23 cellular contexts compared by ENCODE assay signal in the genomic region with DNA sequence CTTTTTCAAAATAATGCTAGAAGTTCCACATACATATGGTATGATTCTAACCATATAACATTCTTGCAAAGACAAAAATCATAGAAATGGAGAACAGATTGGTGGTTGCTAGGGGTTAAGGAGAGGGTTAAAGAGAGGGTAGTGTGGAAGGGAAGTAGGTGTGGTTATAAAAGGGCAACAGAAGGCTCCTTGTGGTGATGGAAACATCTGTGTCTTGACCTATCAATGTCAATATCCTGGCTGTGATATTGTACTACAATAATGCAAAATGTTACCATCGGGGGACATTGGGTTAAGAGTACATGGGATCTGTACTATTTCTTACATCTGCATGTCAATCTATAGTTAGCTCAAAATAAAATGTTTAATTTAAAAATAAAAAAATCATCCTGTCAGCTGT.
DNase-seq lines count a peak whose midpoint lies in the region; ATAC-seq, FAIRE-seq and TF ChIP-seq lines count a peak whose summit lies in the region.
"Had no signal": no experiment of that assay in that cellular context is flagged by ENCODE, and none has a peak within 500 bp of the region (broad histone marks: within the 10 kb centered on the region; RNA-seq: fewer than 3 reads in every experiment).

No MANE protein-coding gene starts in this region.

- no peaks in the 10 kb centered on the region for H3K9me3 ChIP-seq in endothelial cell of umbilical vein (replicated peaks; ENCODE audit: control insufficient read depth, insufficient read depth, low read length)
- H3K9me3 ChIP-seq: HAP-1 had no signal

- FAIRE-seq in endothelial cell of umbilical vein (lab: Jason Lieb, UNC), result no peak
- FAIRE-seq: A204.1, D721Med, G401.6, RCC 7860 had no signal

- no peaks in the 10 kb centered on the region for H3K27me3 ChIP-seq in endothelial cell of umbilical vein (ENCODE audit: control insufficient read depth in 2 of 2, insufficient read depth in 2 of 2, low read length in 2 of 2)
- H3K27me3 ChIP-seq: BLaER1 treated with 17β-estradiol and CSF1 and Interleukin-3, amounts not matched to agents 10 nM and 100 nM had no signal

- H3K79me2 ChIP-seq in endothelial cell of umbilical vein (ENCODE audit: control insufficient read depth, insufficient read depth, low read length), result peaks cover 15% of the 10 kb centered on the region

- no peaks in the 10 kb centered on the region for H3K36me3 Mint-ChIP-seq in activated CD8-positive, alpha-beta T cell treated with anti-CD3 and anti-CD28 coated beads for 36 hours (ENCODE audit: low read depth)
- no peaks in the 10 kb centered on the region for H3K36me3 Mint-ChIP-seq in activated CD8-positive, alpha-beta T cell treated with anti-CD3 and anti-CD28 coated beads, Interleukin-2, amount 10 ng/mL, durations not matched to agents 7 days and 5 days (ENCODE audit: low read depth)

- no peak overlapping the region for H3K9ac ChIP-seq in endothelial cell of umbilical vein (replicated peaks; ENCODE audit: extremely low read depth, insufficient read depth, low read length)
- H3K9ac ChIP-seq: BLaER1 treated with 17β-estradiol and CSF1 and Interleukin-3, amounts not matched to agents 10 nM and 100 nM had no signal

- no peak overlapping the region for H2AFZ ChIP-seq in endothelial cell of umbilical vein (ENCODE audit: low read depth, low read length)

- H3K4me1 ChIP-seq in endothelial cell of umbilical vein (ENCODE audit: control insufficient read depth, extremely low read depth, insufficient read depth, low read length), result peaks cover 10% of the 10 kb centered on the region

- no peaks in the 10 kb centered on the region for H3K36me3 ChIP-seq in endothelial cell of umbilical vein (ENCODE audit: control insufficient read depth in 2 of 2, extremely low read depth in 1 of 2, insufficient read depth in 2 of 2, low read length in 2 of 2)
- H3K36me3 ChIP-seq: HAP-1 had no signal

- no peaks in the 10 kb centered on the region for H3K9me1 ChIP-seq in endothelial cell of umbilical vein (replicated peaks; ENCODE audit: control insufficient read depth, extremely low read depth, insufficient read depth, low read length)

- no peak for DNase-seq in activated CD8-positive, alpha-beta T cell treated with anti-CD3 and anti-CD28 coated beads for 36 hours
- no peak for DNase-seq in activated CD8-positive, alpha-beta T cell treated with anti-CD3 and anti-CD28 coated beads, Interleukin-2, amount 10 ng/mL, durations not matched to agents 7 days and 5 days
- peak; percentile 62 for DNase-seq in NCI-H69 (lab: John Stamatoyannopoulos, UW)
- peak; percentile 52 for DNase-seq in endothelial cell of umbilical vein (ENCODE audit: low read depth, low spot score)
- DNase-seq in nucleus accumbens (lab: John Stamatoyannopoulos, UW), result no peak
- no peak for DNase-seq in central memory CD4-positive, alpha-beta T cell
- DNase-seq: AML-193; CD4-positive, alpha-beta T cell; GOT3; NCI-H1092 treated with DMSO at 0.1 percent for 48 hours; NCI-H1436; NCI-H187 treated with DMSO at 0.1 percent for 48 hours; NCI-H2107; NCI-H2227 treated with DMSO at 0.1 percent for 48 hours; SIG-M5 had no signal

- CTCF ChIA-PET in activated CD8-positive, alpha-beta T cell treated with anti-CD3 and anti-CD28 coated beads for 36 hours (lab: Charles Lee), result no interaction called here
- CTCF ChIA-PET in activated CD8-positive, alpha-beta T cell treated with anti-CD3 and anti-CD28 coated beads, Interleukin-2, amount 10 ng/mL, durations not matched to agents 7 days and 5 days (lab: Charles Lee), result no interaction called here
- CTCF ChIA-PET in endothelial cell of umbilical vein (lab: Charles Lee), result no interaction called here

- H3K4me3 ChIP-seq in endothelial cell of umbilical vein (replicated peaks in 1 of 3; ENCODE audit: insufficient read depth in 1 of 3, low read depth in 1 of 3, low read length in 3 of 3), result no peak overlapping the region
- H3K4me3 ChIP-seq: BLaER1 treated with 17β-estradiol and CSF1 and Interleukin-3, amounts not matched to agents 10 nM and 100 nM; HAP-1; SK-N-MC had no signal

- no peaks in the 10 kb centered on the region for H3K9me3 Mint-ChIP-seq in activated CD8-positive, alpha-beta T cell treated with anti-CD3 and anti-CD28 coated beads for 36 hours
- H3K9me3 Mint-ChIP-seq in activated CD8-positive, alpha-beta T cell treated with anti-CD3 and anti-CD28 coated beads, Interleukin-2, amount 10 ng/mL, durations not matched to agents 7 days and 5 days (ENCODE audit: insufficient read depth), result no peaks in the 10 kb centered on the region
- H3K9me3 Mint-ChIP-seq: CD4-positive, alpha-beta T cell had no signal

- no peaks in the 10 kb centered on the region for H3K4me1 Mint-ChIP-seq in activated CD8-positive, alpha-beta T cell treated with anti-CD3 and anti-CD28 coated beads for 36 hours (ENCODE audit: low read depth)
- no peaks in the 10 kb centered on the region for H3K4me1 Mint-ChIP-seq in activated CD8-positive, alpha-beta T cell treated with anti-CD3 and anti-CD28 coated beads, Interleukin-2, amount 10 ng/mL, durations not matched to agents 7 days and 5 days (ENCODE audit: low read depth)

- H3K27ac Mint-ChIP-seq in activated CD8-positive, alpha-beta T cell treated with anti-CD3 and anti-CD28 coated beads for 36 hours, result no peak overlapping the region
- no peak overlapping the region for H3K27ac Mint-ChIP-seq in activated CD8-positive, alpha-beta T cell treated with anti-CD3 and anti-CD28 coated beads, Interleukin-2, amount 10 ng/mL, durations not matched to agents 7 days and 5 days
- H3K27ac Mint-ChIP-seq: CD4-positive, alpha-beta T cell had no signal

- no peak overlapping the region for H3K4me2 ChIP-seq in endothelial cell of umbilical vein (ENCODE audit: insufficient read depth, low read length)

- no peak overlapping the region for H3K27ac ChIP-seq in endothelial cell of umbilical vein (ENCODE audit: insufficient read depth, low read depth, low read length)
- H3K27ac ChIP-seq: BLaER1 treated with 17β-estradiol and CSF1 and Interleukin-3, amounts not matched to agents 10 nM and 100 nM; SK-N-MC had no signal

- POLR2A ChIA-PET in activated CD8-positive, alpha-beta T cell treated with anti-CD3 and anti-CD28 coated beads for 36 hours (lab: Charles Lee), result no interaction called here
- POLR2A ChIA-PET in activated CD8-positive, alpha-beta T cell treated with anti-CD3 and anti-CD28 coated beads, Interleukin-2, amount 10 ng/mL, durations not matched to agents 7 days and 5 days (lab: Charles Lee), result no interaction called here
- POLR2A ChIA-PET in endothelial cell of umbilical vein (lab: Charles Lee), result no interaction called here

- peaks cover 12% of the 10 kb centered on the region for H3K27me3 Mint-ChIP-seq in activated CD8-positive, alpha-beta T cell treated with anti-CD3 and anti-CD28 coated beads for 36 hours
- peaks cover 37% of the 10 kb centered on the region for H3K27me3 Mint-ChIP-seq in activated CD8-positive, alpha-beta T cell treated with anti-CD3 and anti-CD28 coated beads, Interleukin-2, amount 10 ng/mL, durations not matched to agents 7 days and 5 days (ENCODE audit: low read depth)

- no TSS peak for BruUV-seq in endothelial cell of umbilical vein (replicated peaks; lab: Mats Ljungman, UMichigan)

- no peak overlapping the region for H3K4me3 Mint-ChIP-seq in activated CD8-positive, alpha-beta T cell treated with anti-CD3 and anti-CD28 coated beads for 36 hours
- H3K4me3 Mint-ChIP-seq in activated CD8-positive, alpha-beta T cell treated with anti-CD3 and anti-CD28 coated beads, Interleukin-2, amount 10 ng/mL, durations not matched to agents 7 days and 5 days, result no peak overlapping the region
- H3K4me3 Mint-ChIP-seq: CD4-positive, alpha-beta T cell had no signal

- ATAC-seq in activated CD8-positive, alpha-beta T cell treated with anti-CD3 and anti-CD28 coated beads for 36 hours, result peak; percentile 30
- ATAC-seq in activated CD8-positive, alpha-beta T cell treated with anti-CD3 and anti-CD28 coated beads, Interleukin-2, amount 10 ng/mL, durations not matched to agents 7 days and 5 days, result no peak
- ATAC-seq in HG03457 (IDR thresholded peaks at IDR 0.05; ENCODE audit: unreplicated experiment), result no peak

- TF ChIP-seq POLR2A in endothelial cell of umbilical vein (IDR thresholded peaks at IDR 0.05; ENCODE audit: low read depth, low read length), result no peak

- peaks cover 2% of the 10 kb centered on the region for H4K20me1 ChIP-seq in endothelial cell of umbilical vein (replicated peaks; ENCODE audit: control insufficient read depth, extremely low read depth, insufficient read depth, low read length)

- intact Hi-C loops in activated CD8-positive, alpha-beta T cell treated with anti-CD3 and anti-CD28 coated beads for 36 hours (cut with micrococcal nuclease), result no loop called here
- intact Hi-C loops in endothelial cell of umbilical vein (cut with micrococcal nuclease), result no loop called here

- TF ChIP-seq CTCF in activated CD8-positive, alpha-beta T cell treated with anti-CD3 and anti-CD28 coated beads for 36 hours (IDR thresholded peaks at IDR 0.05), result no peak
- TF ChIP-seq CTCF in endothelial cell of umbilical vein (IDR thresholded peaks at IDR 0.05; ENCODE audit: extremely low read depth in 1 of 2, insufficient read depth in 1 of 2, low read depth in 1 of 2, low read length in 2 of 2), result no peak

- dilution Hi-C loops in endothelial cell of umbilical vein (cut with MboI; ENCODE audit: extremely low pct_ligation_motif_present, low sequenced_read_pairs), result no loop called here

TF ChIP-seq in endothelial cell of umbilical vein, 7 proteins besides CTCF, POLR2A, EP300 and RAD21:
- TF ChIP-seq EZH2 (IDR thresholded peaks at IDR 0.05; ENCODE audit: borderline replicate concordance, low read depth, low read length, severe bottlenecking), result no peak
- TF ChIP-seq, protein P1, sequence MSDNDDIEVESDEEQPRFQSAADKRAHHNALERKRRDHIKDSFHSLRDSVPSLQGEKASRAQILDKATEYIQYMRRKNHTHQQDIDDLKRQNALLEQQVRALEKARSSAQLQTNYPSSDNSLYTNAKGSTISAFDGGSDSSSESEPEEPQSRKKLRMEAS (IDR thresholded peaks at IDR 0.05; ENCODE audit: insufficient read depth, insufficient read length), result no peak
- TF ChIP-seq JUN (IDR thresholded peaks at IDR 0.05; ENCODE audit: borderline replicate concordance, insufficient read depth, insufficient read length, low read depth), result no peak
- TF ChIP-seq GATA2 (IDR thresholded peaks at IDR 0.05; ENCODE audit: insufficient read depth, insufficient read length, low read depth, low read length), result no peak
- TF ChIP-seq MYC (IDR thresholded peaks at IDR 0.05; ENCODE audit: low read depth, low read length), result no peak
- no peak for TF ChIP-seq FOS (IDR thresholded peaks at IDR 0.05; ENCODE audit: borderline replicate concordance, insufficient read depth, low read length)
- no peak for TF ChIP-seq POLR2AphosphoS5 (IDR thresholded peaks at IDR 0.05; ENCODE audit: insufficient read depth, low read depth, low read length)
TF ChIP-seq in endothelial cell of umbilical vein: peak in this region for 0.

Comparison
In these comparisons a context has a peak if more than half of its experiments do, and no peak if none do; other contexts are left out.
1. DNase-seq: peak in NCI-H69 (single experiment) and endothelial cell of umbilical vein (single experiment); none in activated CD8-positive, alpha-beta T cell treated with anti-CD3 and anti-CD28 coated beads for 36 hours (single experiment), activated CD8-positive, alpha-beta T cell treated with anti-CD3 and anti-CD28 coated beads, Interleukin-2, amount 10 ng/mL, durations not matched to agents 7 days and 5 days (single experiment), nucleus accumbens (0 of 56) and central memory CD4-positive, alpha-beta T cell (single experiment).